Comparison of ENCODE assay signal across 8 cellular contexts in the genomic region with DNA sequence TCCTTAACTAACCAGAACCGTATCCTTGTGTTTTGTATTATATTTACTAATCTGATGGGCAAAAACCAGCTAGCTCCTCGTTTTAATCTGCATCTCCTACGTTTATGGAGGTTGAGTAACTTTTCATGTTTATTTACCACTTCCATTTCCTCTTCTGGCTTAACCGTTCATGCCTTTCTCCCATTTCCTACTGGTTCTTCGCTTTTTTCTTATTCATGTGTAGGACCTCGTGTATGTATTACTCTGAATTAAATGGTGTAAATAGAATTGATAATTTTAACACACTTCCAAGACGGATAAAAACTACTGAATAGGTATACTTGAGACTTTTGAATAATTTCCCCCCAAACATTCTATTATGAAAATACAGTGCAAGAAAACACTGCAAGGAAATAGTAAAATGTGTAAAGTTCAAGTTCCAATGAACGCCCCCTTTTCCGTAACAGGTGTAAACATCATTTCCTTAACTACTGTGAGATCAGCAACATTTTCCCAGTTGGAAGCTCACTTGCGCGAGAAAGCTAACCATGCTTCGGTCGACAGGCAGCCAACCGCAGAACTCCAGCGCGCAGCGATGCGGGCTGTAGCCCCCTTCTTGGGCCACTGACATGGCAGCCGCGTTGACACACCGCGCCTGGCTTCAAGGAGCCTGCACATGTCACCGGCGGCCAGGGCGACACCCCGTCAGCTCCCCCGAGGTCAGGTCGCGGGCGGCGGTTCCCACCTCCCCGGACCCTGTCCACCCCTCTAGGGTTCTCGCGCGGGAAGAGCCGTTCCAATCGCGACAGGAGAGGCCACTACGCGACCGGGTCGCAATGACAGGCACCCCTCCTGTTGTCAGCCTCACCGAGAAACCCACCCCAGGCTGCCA. TPM values are rescaled to one million over a fixed set of nuclear protein-coding genes. Genes with fewer than 3 reads are reported as not detected.
DNase-seq lines count a peak whose midpoint lies in the region; ATAC-seq and TF ChIP-seq lines count a peak whose summit lies in the region.

No MANE protein-coding gene starts in this region.

- ATAC-seq in CD8-positive, alpha-beta T cell: peak; percentile 1
- peak; percentile 13 for ATAC-seq in GM21515 (IDR thresholded peaks at IDR 0.05; ENCODE audit: unreplicated experiment)

- CTCF ChIA-PET in CD8-positive, alpha-beta T cell (lab: Charles Lee): interaction anchor here (1.1 kb wide), 1 partner anchor 10 kb away, joined by 3 read pairs; no protein-coding TSS in a partner anchor

- no peaks in the 10 kb centered on the region for H3K27me3 ChIP-seq in CD8-positive, alpha-beta T cell (ENCODE audit: insufficient read depth, low read length)
- no peaks in the 10 kb centered on the region for H3K27me3 ChIP-seq in kidney epithelial cell (ENCODE audit: control insufficient read depth, insufficient read depth, low read length)

- H3K9me3 Mint-ChIP-seq in CD8-positive, alpha-beta T cell: no peaks in the 10 kb centered on the region

- peak overlapping the region; percentile 93 for H3K4me3 Mint-ChIP-seq in CD8-positive, alpha-beta T cell

- no peak for TF ChIP-seq CTCF in CD8-positive, alpha-beta T cell (IDR thresholded peaks at IDR 0.05)
- no peak for TF ChIP-seq CTCF in kidney epithelial cell (IDR thresholded peaks at IDR 0.05; ENCODE audit: insufficient read depth, low read length, poor library complexity, severe bottlenecking)

- intact Hi-C loops in CD8-positive, alpha-beta T cell (cut with DNase I, micrococcal nuclease): loop anchor here (1.0 to 10.0 kb wide), 11 partner anchors 8 to 1283 kb away; a partner anchor contains a TSS

- peak overlapping the region; percentile 84 for H3K27ac ChIP-seq in CD8-positive, alpha-beta T cell (ENCODE audit: low read depth, low read length)
- H3K27ac ChIP-seq in caudate nucleus (ENCODE audit: low read depth, low read length): peak overlapping the region; percentile 88

- H3K9me3 ChIP-seq in CD8-positive, alpha-beta T cell (ENCODE audit: low read length): no peaks in the 10 kb centered on the region

- peaks cover 22% of the 10 kb centered on the region for H3K4me1 ChIP-seq in CD8-positive, alpha-beta T cell (ENCODE audit: insufficient read depth, low read length)

- peak in 6 of 7 experiments; percentile 22 to 55 (median 34) for DNase-seq in CD8-positive, alpha-beta T cell
- DNase-seq in Jurkat, Clone E6-1 (ENCODE audit: low read depth, low spot score): peak; percentile 35
- DNase-seq in T-helper 2 cell (peak in 3 of 5 experiments; percentile 16 to 60 (median 35)), caudate nucleus (lab: John Stamatoyannopoulos, UW) (peak in 30 of 61 donors; percentile 7 to 69 (median 51)), kidney epithelial cell (ENCODE audit: low read depth) (no peak), NCI-H2107 treated with DMSO at 0.1 percent for 48 hours (lab: John Stamatoyannopoulos, UW; ENCODE audit: unreplicated experiment) (no peak)
- peak in 3 of 4 experiments; percentile 1 to 28 (median 23) for DNase-seq in stimulated activated CD4-positive, alpha-beta T cell treated with anti-CD3 and anti-CD28 coated beads, Interleukin-1b, Interleukin-23, amount 100 ng/mL, for 24 hours (ENCODE audit: low read depth in 4 of 4, low spot score in 1 of 4)

- no peaks in the 10 kb centered on the region for H3K27me3 Mint-ChIP-seq in CD8-positive, alpha-beta T cell (ENCODE audit: low read depth)

- H3K27ac Mint-ChIP-seq in CD8-positive, alpha-beta T cell: peak overlapping the region; percentile 97

- no peaks in the 10 kb centered on the region for H3K36me3 ChIP-seq in CD8-positive, alpha-beta T cell (ENCODE audit: insufficient read depth, low read length)
- no peaks in the 10 kb centered on the region for H3K36me3 ChIP-seq in kidney epithelial cell (ENCODE audit: control insufficient read depth, insufficient read depth, low read length)

- peaks cover 9% of the 10 kb centered on the region for H3K36me3 Mint-ChIP-seq in CD8-positive, alpha-beta T cell

- H3K4me1 Mint-ChIP-seq in CD8-positive, alpha-beta T cell (ENCODE audit: low read depth): peaks cover 56% of the 10 kb centered on the region

- peak overlapping the region; percentile 80 for H3K4me3 ChIP-seq in CD8-positive, alpha-beta T cell (ENCODE audit: low read depth, low read length)
- H3K4me3 ChIP-seq in Jurkat, Clone E6-1 (ENCODE audit: low read length): peak overlapping the region; percentile 83
- peak overlapping the region; percentile 88 for H3K4me3 ChIP-seq in kidney epithelial cell (ENCODE audit: low read depth, low read length)

- POLR2A ChIA-PET in CD8-positive, alpha-beta T cell (lab: Charles Lee): interaction anchor here (0.7 to 1.7 kb wide), 12 partner anchors 8 to 1881 kb away, joined by 3 to 13 read pairs (median 4); a partner anchor contains a TSS

RNA-seq across cellular contexts. Expression of a gene that starts 0.8 kb away (rescaled TPM):
- total RNA-seq in CD8-positive, alpha-beta T cell: 10 to 100 TPM in 1 of 2 experiments, 1 to 10 TPM in 1; 9.3 to 14.8 TPM
- polyA plus RNA-seq in Jurkat, Clone E6-1 (2012; ENCODE audit: insufficient read depth, insufficient read length): 12.2 TPM
- 19.4 and 20.2 TPM in 2 replicates for total RNA-seq in kidney epithelial cell

Comparison
In these comparisons a context has a peak if more than half of its experiments do, and no peak if none do; other contexts are left out.
1. DNase-seq: peak in CD8-positive, alpha-beta T cell (6 of 7), Jurkat, Clone E6-1 (single experiment), T-helper 2 cell (3 of 5) and stimulated activated CD4-positive, alpha-beta T cell treated with anti-CD3 and anti-CD28 coated beads, Interleukin-1b, Interleukin-23, amount 100 ng/mL, for 24 hours (3 of 4); none in kidney epithelial cell (single experiment) and NCI-H2107 treated with DMSO at 0.1 percent for 48 hours (single experiment).
2. Peak in every context shown above with its lines, with median percentiles within 50 percentile points of each other: H3K4me3 ChIP-seq.